ENCODE assay signal across 1 cellular context in the genomic region with DNA sequence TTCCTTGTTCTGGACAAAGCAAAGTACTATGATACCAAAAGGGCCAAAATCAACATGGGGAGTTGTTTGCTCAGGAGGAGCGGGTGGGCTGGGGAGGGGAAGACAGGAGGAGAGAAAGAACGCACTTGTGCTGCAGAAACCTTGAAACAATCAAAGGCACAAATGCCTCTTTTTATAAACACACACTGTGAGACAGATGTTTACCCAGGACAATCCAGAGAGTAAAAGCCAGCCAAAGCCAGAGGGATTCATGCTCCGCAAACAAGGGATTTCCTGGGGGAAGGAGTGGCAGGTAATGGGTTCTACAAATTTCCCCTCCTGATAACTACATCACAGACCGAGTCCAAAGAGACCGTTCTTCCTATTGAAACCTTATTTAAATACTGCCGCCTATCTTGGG.
TF ChIP-seq lines count a peak whose summit lies in the region.

No MANE protein-coding gene starts in this region.

TF ChIP-seq in HepG2, 621 proteins besides CTCF, POLR2A, EP300 and RAD21 (continued from another document and continues in another):
- TF ChIP-seq, protein P1, sequence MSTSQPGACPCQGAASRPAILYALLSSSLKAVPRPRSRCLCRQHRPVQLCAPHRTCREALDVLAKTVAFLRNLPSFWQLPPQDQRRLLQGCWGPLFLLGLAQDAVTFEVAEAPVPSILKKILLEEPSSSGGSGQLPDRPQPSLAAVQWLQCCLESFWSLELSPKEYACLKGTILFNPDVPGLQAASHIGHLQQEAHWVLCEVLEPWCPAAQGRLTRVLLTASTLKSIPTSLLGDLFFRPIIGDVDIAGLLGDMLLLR (CRISPR knock-in tag; IDR thresholded peaks at IDR 0.05): no peak
- TF ChIP-seq U2AF1 (optimal IDR thresholded peaks at IDR 0.05; ENCODE audit: low read depth, low read length) (no peak), NFRKB (IDR thresholded peaks at IDR 0.05) (no peak), CREB1 (IDR thresholded peaks at IDR 0.05) (no peak), CREB1 (CRISPR knock-in tag; IDR thresholded peaks at IDR 0.05) (peak; percentile 34; the same call in 1 of the 2 replicates), NCOA1 (CRISPR knock-in tag; IDR thresholded peaks at IDR 0.05) (no peak), AGO1 (IDR thresholded peaks at IDR 0.05; ENCODE audit: low read depth, low read length, poor library complexity, severe bottlenecking) (no peak), ZNF766 (CRISPR knock-in tag; IDR thresholded peaks at IDR 0.05; ENCODE audit: borderline replicate concordance) (no peak), HIVEP1 (CRISPR knock-in tag; IDR thresholded peaks at IDR 0.05) (no peak), THYN1 (CRISPR knock-in tag; IDR thresholded peaks at IDR 0.05; ENCODE audit: borderline replicate concordance, low read depth) (no peak), TRIM24 (CRISPR knock-in tag; IDR thresholded peaks at IDR 0.05) (no peak), ZNF605 (CRISPR knock-in tag; IDR thresholded peaks at IDR 0.05) (no peak), STAG1 (CRISPR knock-in tag; IDR thresholded peaks at IDR 0.05) (no peak), ZNF337 (CRISPR knock-in tag; IDR thresholded peaks at IDR 0.05; ENCODE audit: borderline replicate concordance, low read depth) (no peak), MIER3 (CRISPR knock-in tag; IDR thresholded peaks at IDR 0.05; ENCODE audit: borderline replicate concordance) (no peak), ZNF121 (CRISPR knock-in tag; IDR thresholded peaks at IDR 0.05) (no peak), ZNF598 (CRISPR knock-in tag; IDR thresholded peaks at IDR 0.05; ENCODE audit: borderline replicate concordance) (no peak), ZFAT (CRISPR knock-in tag; conservative IDR thresholded peaks at IDR 0.05) (no peak), ZNF205 (CRISPR knock-in tag; IDR thresholded peaks at IDR 0.05) (0 out of 2 replicates have a peak, but pooled peaks have one; percentile 28), MTA3 (CRISPR knock-in tag; IDR thresholded peaks at IDR 0.05) (no peak), POLR2G (IDR thresholded peaks at IDR 0.05; ENCODE audit: low read depth, low read length) (no peak), HOXA7 (CRISPR knock-in tag; IDR thresholded peaks at IDR 0.05) (no peak), PPARG (CRISPR knock-in tag; conservative IDR thresholded peaks at IDR 0.05) (peak; percentile 47; the same call in 1 of the 2 replicates), ZNF703 (CRISPR knock-in tag; IDR thresholded peaks at IDR 0.05; ENCODE audit: borderline replicate concordance) (0 out of 2 replicates have a peak, but pooled peaks have one; percentile 28), CHD2 (IDR thresholded peaks at IDR 0.05; ENCODE audit: low read depth, low read length) (no peak), SP140L (CRISPR knock-in tag; IDR thresholded peaks at IDR 0.05; ENCODE audit: borderline replicate concordance) (no peak), IRF2 (CRISPR knock-in tag; IDR thresholded peaks at IDR 0.05) (no peak), AKAP8 (CRISPR knock-in tag; IDR thresholded peaks at IDR 0.05) (no peak), ZNF589 (CRISPR knock-in tag; conservative IDR thresholded peaks at IDR 0.05) (no peak), TBX2 (CRISPR knock-in tag; IDR thresholded peaks at IDR 0.05; ENCODE audit: borderline replicate concordance) (peak; percentile 76), SSRP1 (CRISPR knock-in tag; IDR thresholded peaks at IDR 0.05) (no peak), ZNF737 (CRISPR knock-in tag; IDR thresholded peaks at IDR 0.05; ENCODE audit: borderline replicate concordance) (no peak), ZFP36L1 (CRISPR knock-in tag; IDR thresholded peaks at IDR 0.05) (no peak), PAX8 (CRISPR knock-in tag; IDR thresholded peaks at IDR 0.05; ENCODE audit: borderline replicate concordance) (no peak), TBX3 (IDR thresholded peaks at IDR 0.05; ENCODE audit: borderline replicate concordance) (peak; percentile 41; the same call in 1 of the 2 replicates), ZNF552 (CRISPR knock-in tag; IDR thresholded peaks at IDR 0.05; ENCODE audit: borderline replicate concordance) (no peak), NR2F1 (CRISPR knock-in tag; IDR thresholded peaks at IDR 0.05) (no peak), FOXP1 (IDR thresholded peaks at IDR 0.05) (no peak), FOXP1 (CRISPR knock-in tag; IDR thresholded peaks at IDR 0.05) (peak; percentile 90), ZNF562 (CRISPR knock-in tag; IDR thresholded peaks at IDR 0.05; ENCODE audit: borderline replicate concordance) (no peak)
- TF ChIP-seq, protein P2, sequence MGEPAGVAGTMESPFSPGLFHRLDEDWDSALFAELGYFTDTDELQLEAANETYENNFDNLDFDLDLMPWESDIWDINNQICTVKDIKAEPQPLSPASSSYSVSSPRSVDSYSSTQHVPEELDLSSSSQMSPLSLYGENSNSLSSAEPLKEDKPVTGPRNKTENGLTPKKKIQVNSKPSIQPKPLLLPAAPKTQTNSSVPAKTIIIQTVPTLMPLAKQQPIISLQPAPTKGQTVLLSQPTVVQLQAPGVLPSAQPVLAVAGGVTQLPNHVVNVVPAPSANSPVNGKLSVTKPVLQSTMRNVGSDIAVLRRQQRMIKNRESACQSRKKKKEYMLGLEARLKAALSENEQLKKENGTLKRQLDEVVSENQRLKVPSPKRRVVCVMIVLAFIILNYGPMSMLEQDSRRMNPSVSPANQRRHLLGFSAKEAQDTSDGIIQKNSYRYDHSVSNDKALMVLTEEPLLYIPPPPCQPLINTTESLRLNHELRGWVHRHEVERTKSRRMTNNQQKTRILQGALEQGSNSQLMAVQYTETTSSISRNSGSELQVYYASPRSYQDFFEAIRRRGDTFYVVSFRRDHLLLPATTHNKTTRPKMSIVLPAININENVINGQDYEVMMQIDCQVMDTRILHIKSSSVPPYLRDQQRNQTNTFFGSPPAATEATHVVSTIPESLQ (CRISPR knock-in tag; conservative IDR thresholded peaks at IDR 0.05): no peak
- TF ChIP-seq, protein P3, sequence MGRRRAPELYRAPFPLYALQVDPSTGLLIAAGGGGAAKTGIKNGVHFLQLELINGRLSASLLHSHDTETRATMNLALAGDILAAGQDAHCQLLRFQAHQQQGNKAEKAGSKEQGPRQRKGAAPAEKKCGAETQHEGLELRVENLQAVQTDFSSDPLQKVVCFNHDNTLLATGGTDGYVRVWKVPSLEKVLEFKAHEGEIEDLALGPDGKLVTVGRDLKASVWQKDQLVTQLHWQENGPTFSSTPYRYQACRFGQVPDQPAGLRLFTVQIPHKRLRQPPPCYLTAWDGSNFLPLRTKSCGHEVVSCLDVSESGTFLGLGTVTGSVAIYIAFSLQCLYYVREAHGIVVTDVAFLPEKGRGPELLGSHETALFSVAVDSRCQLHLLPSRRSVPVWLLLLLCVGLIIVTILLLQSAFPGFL (CRISPR knock-in tag; IDR thresholded peaks at IDR 0.05): no peak
- TF ChIP-seq, protein P4, sequence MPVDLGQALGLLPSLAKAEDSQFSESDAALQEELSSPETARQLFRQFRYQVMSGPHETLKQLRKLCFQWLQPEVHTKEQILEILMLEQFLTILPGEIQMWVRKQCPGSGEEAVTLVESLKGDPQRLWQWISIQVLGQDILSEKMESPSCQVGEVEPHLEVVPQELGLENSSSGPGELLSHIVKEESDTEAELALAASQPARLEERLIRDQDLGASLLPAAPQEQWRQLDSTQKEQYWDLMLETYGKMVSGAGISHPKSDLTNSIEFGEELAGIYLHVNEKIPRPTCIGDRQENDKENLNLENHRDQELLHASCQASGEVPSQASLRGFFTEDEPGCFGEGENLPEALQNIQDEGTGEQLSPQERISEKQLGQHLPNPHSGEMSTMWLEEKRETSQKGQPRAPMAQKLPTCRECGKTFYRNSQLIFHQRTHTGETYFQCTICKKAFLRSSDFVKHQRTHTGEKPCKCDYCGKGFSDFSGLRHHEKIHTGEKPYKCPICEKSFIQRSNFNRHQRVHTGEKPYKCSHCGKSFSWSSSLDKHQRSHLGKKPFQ (CRISPR knock-in tag; IDR thresholded peaks at IDR 0.05; ENCODE audit: insufficient replicate concordance): no peak
- TF ChIP-seq, protein P5, sequence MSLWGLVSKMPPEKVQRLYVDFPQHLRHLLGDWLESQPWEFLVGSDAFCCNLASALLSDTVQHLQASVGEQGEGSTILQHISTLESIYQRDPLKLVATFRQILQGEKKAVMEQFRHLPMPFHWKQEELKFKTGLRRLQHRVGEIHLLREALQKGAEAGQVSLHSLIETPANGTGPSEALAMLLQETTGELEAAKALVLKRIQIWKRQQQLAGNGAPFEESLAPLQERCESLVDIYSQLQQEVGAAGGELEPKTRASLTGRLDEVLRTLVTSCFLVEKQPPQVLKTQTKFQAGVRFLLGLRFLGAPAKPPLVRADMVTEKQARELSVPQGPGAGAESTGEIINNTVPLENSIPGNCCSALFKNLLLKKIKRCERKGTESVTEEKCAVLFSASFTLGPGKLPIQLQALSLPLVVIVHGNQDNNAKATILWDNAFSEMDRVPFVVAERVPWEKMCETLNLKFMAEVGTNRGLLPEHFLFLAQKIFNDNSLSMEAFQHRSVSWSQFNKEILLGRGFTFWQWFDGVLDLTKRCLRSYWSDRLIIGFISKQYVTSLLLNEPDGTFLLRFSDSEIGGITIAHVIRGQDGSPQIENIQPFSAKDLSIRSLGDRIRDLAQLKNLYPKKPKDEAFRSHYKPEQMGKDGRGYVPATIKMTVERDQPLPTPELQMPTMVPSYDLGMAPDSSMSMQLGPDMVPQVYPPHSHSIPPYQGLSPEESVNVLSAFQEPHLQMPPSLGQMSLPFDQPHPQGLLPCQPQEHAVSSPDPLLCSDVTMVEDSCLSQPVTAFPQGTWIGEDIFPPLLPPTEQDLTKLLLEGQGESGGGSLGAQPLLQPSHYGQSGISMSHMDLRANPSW (CRISPR knock-in tag; IDR thresholded peaks at IDR 0.05; ENCODE audit: borderline replicate concordance): no peak
- TF ChIP-seq, protein P6, sequence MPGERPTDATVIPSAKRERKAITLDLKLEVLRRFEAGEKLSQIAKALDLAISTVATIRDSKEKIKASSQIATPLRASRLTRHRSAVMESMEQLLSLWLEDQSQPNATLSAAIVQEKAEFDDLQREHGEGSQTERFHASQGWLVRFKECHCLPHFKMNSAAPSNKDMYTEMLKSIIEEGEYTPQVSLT (CRISPR knock-in tag; IDR thresholded peaks at IDR 0.05; ENCODE audit: borderline replicate concordance, low read depth): no peak
- TF ChIP-seq, protein P7, sequence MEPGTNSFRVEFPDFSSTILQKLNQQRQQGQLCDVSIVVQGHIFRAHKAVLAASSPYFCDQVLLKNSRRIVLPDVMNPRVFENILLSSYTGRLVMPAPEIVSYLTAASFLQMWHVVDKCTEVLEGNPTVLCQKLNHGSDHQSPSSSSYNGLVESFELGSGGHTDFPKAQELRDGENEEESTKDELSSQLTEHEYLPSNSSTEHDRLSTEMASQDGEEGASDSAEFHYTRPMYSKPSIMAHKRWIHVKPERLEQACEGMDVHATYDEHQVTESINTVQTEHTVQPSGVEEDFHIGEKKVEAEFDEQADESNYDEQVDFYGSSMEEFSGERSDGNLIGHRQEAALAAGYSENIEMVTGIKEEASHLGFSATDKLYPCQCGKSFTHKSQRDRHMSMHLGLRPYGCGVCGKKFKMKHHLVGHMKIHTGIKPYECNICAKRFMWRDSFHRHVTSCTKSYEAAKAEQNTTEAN (CRISPR knock-in tag; conservative IDR thresholded peaks at IDR 0.05): no peak
- TF ChIP-seq, protein P8, sequence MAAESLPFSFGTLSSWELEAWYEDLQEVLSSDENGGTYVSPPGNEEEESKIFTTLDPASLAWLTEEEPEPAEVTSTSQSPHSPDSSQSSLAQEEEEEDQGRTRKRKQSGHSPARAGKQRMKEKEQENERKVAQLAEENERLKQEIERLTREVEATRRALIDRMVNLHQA (CRISPR knock-in tag; IDR thresholded peaks at IDR 0.05): no peak
- TF ChIP-seq, protein P9, sequence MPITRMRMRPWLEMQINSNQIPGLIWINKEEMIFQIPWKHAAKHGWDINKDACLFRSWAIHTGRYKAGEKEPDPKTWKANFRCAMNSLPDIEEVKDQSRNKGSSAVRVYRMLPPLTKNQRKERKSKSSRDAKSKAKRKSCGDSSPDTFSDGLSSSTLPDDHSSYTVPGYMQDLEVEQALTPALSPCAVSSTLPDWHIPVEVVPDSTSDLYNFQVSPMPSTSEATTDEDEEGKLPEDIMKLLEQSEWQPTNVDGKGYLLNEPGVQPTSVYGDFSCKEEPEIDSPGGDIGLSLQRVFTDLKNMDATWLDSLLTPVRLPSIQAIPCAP (CRISPR knock-in tag; IDR thresholded peaks at IDR 0.05; ENCODE audit: low read depth): no peak
- TF ChIP-seq, protein P10, sequence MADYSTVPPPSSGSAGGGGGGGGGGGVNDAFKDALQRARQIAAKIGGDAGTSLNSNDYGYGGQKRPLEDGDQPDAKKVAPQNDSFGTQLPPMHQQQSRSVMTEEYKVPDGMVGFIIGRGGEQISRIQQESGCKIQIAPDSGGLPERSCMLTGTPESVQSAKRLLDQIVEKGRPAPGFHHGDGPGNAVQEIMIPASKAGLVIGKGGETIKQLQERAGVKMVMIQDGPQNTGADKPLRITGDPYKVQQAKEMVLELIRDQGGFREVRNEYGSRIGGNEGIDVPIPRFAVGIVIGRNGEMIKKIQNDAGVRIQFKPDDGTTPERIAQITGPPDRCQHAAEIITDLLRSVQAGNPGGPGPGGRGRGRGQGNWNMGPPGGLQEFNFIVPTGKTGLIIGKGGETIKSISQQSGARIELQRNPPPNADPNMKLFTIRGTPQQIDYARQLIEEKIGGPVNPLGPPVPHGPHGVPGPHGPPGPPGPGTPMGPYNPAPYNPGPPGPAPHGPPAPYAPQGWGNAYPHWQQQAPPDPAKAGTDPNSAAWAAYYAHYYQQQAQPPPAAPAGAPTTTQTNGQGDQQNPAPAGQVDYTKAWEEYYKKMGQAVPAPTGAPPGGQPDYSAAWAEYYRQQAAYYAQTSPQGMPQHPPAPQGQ (CRISPR knock-in tag; IDR thresholded peaks at IDR 0.05; ENCODE audit: borderline replicate concordance): no peak
- TF ChIP-seq, protein P11, sequence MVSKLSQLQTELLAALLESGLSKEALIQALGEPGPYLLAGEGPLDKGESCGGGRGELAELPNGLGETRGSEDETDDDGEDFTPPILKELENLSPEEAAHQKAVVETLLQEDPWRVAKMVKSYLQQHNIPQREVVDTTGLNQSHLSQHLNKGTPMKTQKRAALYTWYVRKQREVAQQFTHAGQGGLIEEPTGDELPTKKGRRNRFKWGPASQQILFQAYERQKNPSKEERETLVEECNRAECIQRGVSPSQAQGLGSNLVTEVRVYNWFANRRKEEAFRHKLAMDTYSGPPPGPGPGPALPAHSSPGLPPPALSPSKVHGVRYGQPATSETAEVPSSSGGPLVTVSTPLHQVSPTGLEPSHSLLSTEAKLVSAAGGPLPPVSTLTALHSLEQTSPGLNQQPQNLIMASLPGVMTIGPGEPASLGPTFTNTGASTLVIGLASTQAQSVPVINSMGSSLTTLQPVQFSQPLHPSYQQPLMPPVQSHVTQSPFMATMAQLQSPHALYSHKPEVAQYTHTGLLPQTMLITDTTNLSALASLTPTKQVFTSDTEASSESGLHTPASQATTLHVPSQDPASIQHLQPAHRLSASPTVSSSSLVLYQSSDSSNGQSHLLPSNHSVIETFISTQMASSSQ (IDR thresholded peaks at IDR 0.05; ENCODE audit: low read depth): no peak
- TF ChIP-seq, protein P11 (CRISPR knock-in tag; IDR thresholded peaks at IDR 0.05; ENCODE audit: borderline replicate concordance): peak; percentile 50; the same call in 1 of the 2 replicates
